ENCODE assay signal across 8 cellular contexts in genomic region chr15:84079885-84080777, GRCh38.
DNase-seq lines count a peak whose midpoint lies in the region; ATAC-seq and TF ChIP-seq lines count a peak whose summit lies in the region.

No MANE protein-coding gene starts in this region.

- peaks cover 43% of the 10 kb centered on the region for H3K27me3 ChIP-seq in ectodermal cell (ENCODE audit: control insufficient read depth, insufficient read depth, low read length, poor library complexity, severe bottlenecking)

- no peaks in the 10 kb centered on the region for H3K9me3 ChIP-seq in ectodermal cell (ENCODE audit: control insufficient read depth, low read length)

- H3K27me3 Mint-ChIP-seq in mesothelial cell of epicardium (ENCODE audit: low read depth) = peaks cover 98% of the 10 kb centered on the region

- H3K36me3 ChIP-seq in ectodermal cell (ENCODE audit: control insufficient read depth, insufficient read depth, low read length) = no peaks in the 10 kb centered on the region

- H3K4me1 ChIP-seq in ectodermal cell (ENCODE audit: control insufficient read depth, insufficient read depth, low read length) = no peaks in the 10 kb centered on the region

- DNase-seq in D341Med (ENCODE audit: low spot score) (peak; percentile 43), NCI-H1105 (lab: John Stamatoyannopoulos, UW) (peak; percentile 26), mesothelial cell of epicardium (ENCODE audit: low spot score in 2 of 2, unreplicated experiment in 2 of 2) (peak; percentile 23 to 52), SIG-M5 treated with dmso at 0.1 percent for 504 hours (lab: John Stamatoyannopoulos, UW; ENCODE audit: unreplicated experiment) (no peak)
- peak; percentile 2 to 4 for DNase-seq in activated CD4-positive, alpha-beta T cell treated with anti-CD3 and anti-CD28 coated beads for 4 hours
- peak; percentile 49 for DNase-seq in stimulated activated CD8-positive, alpha-beta memory T cell treated with anti-CD3 and anti-CD28 coated beads, Interleukin-4, amount 100 ng/mL, for 24 hours (ENCODE audit: low read depth)

- TF ChIP-seq CTCF in mesothelial cell of epicardium (IDR thresholded peaks at IDR 0.05; ENCODE audit: unreplicated experiment) = no peak

- peaks cover 4% of the 10 kb centered on the region for H3K9me3 Mint-ChIP-seq in mesothelial cell of epicardium

- ATAC-seq in GM21529 (IDR thresholded peaks at IDR 0.05; ENCODE audit: unreplicated experiment) = peak; percentile 95

- WGBS in ectodermal cell, 2 experiments = 1% methylated on average over 65 of the region's 65 CpGs

- no peaks in the 10 kb centered on the region for H3K36me3 Mint-ChIP-seq in mesothelial cell of epicardium

- H3K4me1 Mint-ChIP-seq in mesothelial cell of epicardium = peaks cover 24% of the 10 kb centered on the region

- no peak overlapping the region for H3K27ac Mint-ChIP-seq in mesothelial cell of epicardium

- H3K4me3 ChIP-seq in ectodermal cell (ENCODE audit: insufficient read depth, low read depth, low read length) = peak overlapping the region; percentile 61

- H3K4me3 Mint-ChIP-seq in mesothelial cell of epicardium = peak overlapping the region; percentile 69

- no peak overlapping the region for H3K27ac ChIP-seq in ectodermal cell (ENCODE audit: insufficient read depth, low read depth, low read length, poor library complexity, severe bottlenecking)
